Comparison of ENCODE assay signal across 13 cellular contexts in the genomic region with DNA sequence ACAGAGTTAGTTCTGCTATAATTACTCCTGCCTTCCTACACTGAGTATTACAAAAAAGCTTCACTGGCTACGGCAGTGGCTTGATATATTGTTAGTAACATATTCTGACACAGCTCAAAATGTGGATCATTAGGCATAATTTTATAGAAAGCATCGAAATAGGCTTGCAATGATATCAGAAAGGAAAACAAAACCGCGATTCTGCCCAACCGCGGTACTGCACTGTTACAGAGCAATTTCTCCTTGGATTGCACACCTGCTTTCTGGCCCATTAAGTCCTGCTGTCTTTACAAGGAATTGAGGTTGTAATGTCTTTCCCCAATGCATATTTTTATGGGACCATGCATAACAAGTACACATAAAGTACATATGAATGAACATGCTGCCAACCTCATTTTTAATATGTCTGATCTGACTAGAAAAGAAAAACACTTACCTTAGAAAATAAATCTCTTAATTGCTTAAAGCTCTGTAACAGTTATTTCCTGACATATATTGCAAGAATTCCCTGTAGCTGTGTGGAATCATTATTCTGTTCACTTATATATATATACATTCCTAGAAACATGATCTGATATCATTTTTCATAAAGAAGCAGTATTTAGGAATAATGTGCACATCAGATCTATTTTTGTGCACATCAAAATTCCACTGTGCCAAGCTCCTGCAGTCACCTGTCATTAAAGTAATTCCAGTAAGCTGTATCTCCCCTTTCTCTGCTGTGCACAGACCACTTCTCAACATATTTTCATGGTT.
A peak's percentile ranks its signal among the peaks of the same experiment; 100 is the strongest.
DNase-seq lines count a peak whose midpoint lies in the region; ATAC-seq and TF ChIP-seq lines count a peak whose summit lies in the region.
"Had no signal": no experiment of that assay in that cellular context is flagged by ENCODE, and none has a peak within 500 bp of the region (broad histone marks: within the 10 kb centered on the region; RNA-seq: fewer than 3 reads in every experiment).

No MANE protein-coding gene starts in this region.

- peak overlapping the region; percentile 65 for H2AFZ ChIP-seq in HCT116 (ENCODE audit: low read depth, low read length, poor library complexity, severe bottlenecking)

- POLR2A ChIA-PET in HCT116 (lab: Charles Lee) = no interaction called here

- ATAC-seq in HCT116 = peak; percentile 50; the same call in 1 of the 2 replicates
- ATAC-seq in heart right ventricle = no peak
- ATAC-seq in GM21423 (IDR thresholded peaks at IDR 0.05; ENCODE audit: unreplicated experiment) = no peak
- ATAC-seq: CD8-positive, alpha-beta T cell; Panc1; T-helper 17 cell had no signal

- no peak overlapping the region for H3K27ac ChIP-seq in HCT116 (ENCODE audit: low read depth, low read length)
- H3K27ac ChIP-seq in heart right ventricle = no peak overlapping the region

- H3K36me3 ChIP-seq in HCT116 (ENCODE audit: control insufficient read depth in 1 of 2, insufficient read depth in 2 of 2, low read length in 2 of 2) = no peaks in the 10 kb centered on the region
- no peaks in the 10 kb centered on the region for H3K36me3 ChIP-seq in heart right ventricle

- peak overlapping the region; percentile 46 for H3K4me2 ChIP-seq in HCT116 (ENCODE audit: low read length)

- no peak for TF ChIP-seq POLR2A in HCT116 (IDR thresholded peaks at IDR 0.05; ENCODE audit: borderline replicate concordance, extremely low read depth, insufficient read depth, insufficient read length)

- H3K9me3 ChIP-seq in HCT116 (ENCODE audit: control insufficient read depth in 1 of 2, insufficient read depth in 1 of 2, low read depth in 1 of 2, low read length in 2 of 2) (no peaks in the 10 kb centered on the region), heart right ventricle (peaks cover 0 to 17% (median 0%) of the 10 kb centered on the region in 11 donors)

- TF ChIP-seq RAD21 in HCT116 (IDR thresholded peaks at IDR 0.05; ENCODE audit: low read depth) = no peak

- WGBS in heart right ventricle, 2 donors = 89 to 90% methylated on average over 6 of the region's 6 CpGs

- intact Hi-C loops in HCT116 (cut with micrococcal nuclease) = no loop called here
- intact Hi-C loops in heart right ventricle (cut with DNase I) = no loop called here

- BruUV-seq in HCT116 (replicated peaks; lab: Mats Ljungman, UMichigan) = no TSS peak

- CTCF ChIA-PET in HCT116 (lab: Charles Lee) = interaction anchor here (1.1 kb wide), 1 partner anchor 430 kb away, joined by 3 read pairs; no protein-coding TSS in a partner anchor

- H4K20me1 ChIP-seq in HCT116 (ENCODE audit: insufficient read depth) = no peaks in the 10 kb centered on the region

- H3K4me1 ChIP-seq in HCT116 (ENCODE audit: control insufficient read depth in 1 of 2, insufficient read depth in 2 of 2, low read length in 2 of 2) (no peaks in the 10 kb centered on the region), heart right ventricle (no peaks in the 10 kb centered on the region)

- H3K27me3 ChIP-seq in HCT116 (ENCODE audit: insufficient read depth, low read length) = no peaks in the 10 kb centered on the region
- no peaks in the 10 kb centered on the region for H3K27me3 ChIP-seq in heart right ventricle

- peak overlapping the region; percentile 14 to 18; a peak in 2 of 4 replicates for H3K4me3 ChIP-seq in HCT116 (replicated peaks in 1 of 2; ENCODE audit: low read depth in 1 of 2, low read length in 2 of 2)
- no peak overlapping the region for H3K4me3 ChIP-seq in heart right ventricle

- no peaks in the 10 kb centered on the region for H3K9me2 ChIP-seq in HCT116 (ENCODE audit: insufficient read depth)

- H3K79me2 ChIP-seq in HCT116 (ENCODE audit: insufficient read depth, low read length) = no peaks in the 10 kb centered on the region

- TF ChIP-seq CTCF in HCT116 (IDR thresholded peaks at IDR 0.05 in 2 of 3, conservative IDR thresholded peaks at IDR 0.05 in 1 of 3; ENCODE audit: borderline replicate concordance in 1 of 3, insufficient read depth in 1 of 3, low read depth in 2 of 3, low read length in 2 of 3) (no peak), heart right ventricle (IDR thresholded peaks at IDR 0.05) (no peak)

- H3K9ac ChIP-seq in HCT116 (ENCODE audit: low read length) = no peak overlapping the region

- RAD21 ChIA-PET in HCT116 (lab: Charles Lee; ENCODE audit: low non-redundant PET in 1 of 2, low total read pairs in 2 of 2, uncharacterized antibody in 2 of 2, unreplicated experiment in 2 of 2) = no interaction called here

- no peak for DNase-seq in HCT116 (ENCODE audit: low read depth, low spot score)
- peak; percentile 53 for DNase-seq in NCI-H1105 (lab: John Stamatoyannopoulos, UW)
- peak; percentile 78 for DNase-seq in NCI-H69 (lab: John Stamatoyannopoulos, UW)
- DNase-seq in left kidney (ENCODE audit: low read depth, low spot score) = peak; percentile 3
- DNase-seq in heart right ventricle = no peak
- DNase-seq in OCI-M2 (lab: John Stamatoyannopoulos, UW; ENCODE audit: unreplicated experiment) = no peak
- DNase-seq: CD8-positive, alpha-beta T cell; H7; NCI-H510A; Right ventricle myocardium superior; T-helper 17 cell had no signal

TF ChIP-seq in HCT116, 20 proteins besides CTCF, POLR2A, EP300 and RAD21:
- TF ChIP-seq ZNF274 (IDR thresholded peaks at IDR 0.05; ENCODE audit: low read depth, low read length) (no peak), TCF7L2 (IDR thresholded peaks at IDR 0.05; ENCODE audit: borderline replicate concordance, extremely low read depth, insufficient read depth, insufficient read length) (no peak), ATF3 (IDR thresholded peaks at IDR 0.05) (no peak), ZFX (IDR thresholded peaks at IDR 0.05) (no peak), CEBPB (IDR thresholded peaks at IDR 0.05; ENCODE audit: low read depth) (no peak), CBX3 (IDR thresholded peaks at IDR 0.05; ENCODE audit: low read depth) (no peak), SP1 (IDR thresholded peaks at IDR 0.05; ENCODE audit: low read depth) (no peak), EZH2 (IDR thresholded peaks at IDR 0.05) (no peak), EGR1 (IDR thresholded peaks at IDR 0.05; ENCODE audit: low read depth) (no peak)
- TF ChIP-seq, protein P1, sequence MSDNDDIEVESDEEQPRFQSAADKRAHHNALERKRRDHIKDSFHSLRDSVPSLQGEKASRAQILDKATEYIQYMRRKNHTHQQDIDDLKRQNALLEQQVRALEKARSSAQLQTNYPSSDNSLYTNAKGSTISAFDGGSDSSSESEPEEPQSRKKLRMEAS (IDR thresholded peaks at IDR 0.05) = no peak

Comparison
In these comparisons a context has a peak if more than half of its experiments do, and no peak if none do; other contexts are left out.
1. DNase-seq: peak in NCI-H1105 (single experiment), NCI-H69 (single experiment) and left kidney (single experiment); none in HCT116 (single experiment), heart right ventricle (0 of 2) and OCI-M2 (single experiment).
2. H3K4me3 ChIP-seq: peak in HCT116 (2 of 2); none in heart right ventricle (0 of 10).